Comparison of ENCODE assay signal across 11 cellular contexts in genomic region chr5:53820802-53821171, GRCh38.
DNase-seq lines count a peak whose midpoint lies in the region; ATAC-seq and TF ChIP-seq lines count a peak whose summit lies in the region.
"Had no signal": no experiment of that assay in that cellular context is flagged by ENCODE, and none has a peak within 500 bp of the region (broad histone marks: within the 10 kb centered on the region; RNA-seq: fewer than 3 reads in every experiment).

No MANE protein-coding gene starts in this region.

- no TSS peak for BruUV-seq in Calu3 (replicated peaks; lab: Mats Ljungman, UMichigan)

- ATAC-seq in GM18907 (IDR thresholded peaks at IDR 0.05; ENCODE audit: unreplicated experiment): peak; percentile 95
- peak; percentile 96 for ATAC-seq in GM21717 (IDR thresholded peaks at IDR 0.05; ENCODE audit: unreplicated experiment)
- peak; percentile 67 for ATAC-seq in HG03139 (IDR thresholded peaks at IDR 0.05; ENCODE audit: unreplicated experiment)
- ATAC-seq in activated CD4-positive, alpha-beta T cell treated with anti-CD3 and anti-CD28 coated beads for 36 hours: no peak
- ATAC-seq: Panc1 had no signal

- TF ChIP-seq CTCF in foreskin fibroblast (IDR thresholded peaks at IDR 0.05; ENCODE audit: low read depth, low read length): no peak
- TF ChIP-seq CTCF in Calu3 (IDR thresholded peaks at IDR 0.05; ENCODE audit: unreplicated experiment): no peak

- H3K27me3 Mint-ChIP-seq in activated CD4-positive, alpha-beta T cell treated with anti-CD3 and anti-CD28 coated beads for 36 hours: peaks cover 15% of the 10 kb centered on the region
- H3K27me3 Mint-ChIP-seq in activated CD4-positive, alpha-beta T cell treated with anti-CD3 and anti-CD28 coated beads, Interleukin-2, amount 10 ng/mL, durations not matched to agents 7 days and 5 days: peaks cover 6% of the 10 kb centered on the region
- H3K27me3 Mint-ChIP-seq in Calu3 (ENCODE audit: unreplicated experiment): peaks cover 13% of the 10 kb centered on the region

- no peaks in the 10 kb centered on the region for H3K9me3 Mint-ChIP-seq in activated CD4-positive, alpha-beta T cell treated with anti-CD3 and anti-CD28 coated beads for 36 hours (ENCODE audit: low read depth)
- H3K9me3 Mint-ChIP-seq in activated CD4-positive, alpha-beta T cell treated with anti-CD3 and anti-CD28 coated beads, Interleukin-2, amount 10 ng/mL, durations not matched to agents 7 days and 5 days: no peaks in the 10 kb centered on the region
- peaks cover 3% of the 10 kb centered on the region for H3K9me3 Mint-ChIP-seq in Calu3 (ENCODE audit: low read depth, unreplicated experiment)

- no peak overlapping the region for H3K27ac Mint-ChIP-seq in activated CD4-positive, alpha-beta T cell treated with anti-CD3 and anti-CD28 coated beads for 36 hours
- H3K27ac Mint-ChIP-seq in activated CD4-positive, alpha-beta T cell treated with anti-CD3 and anti-CD28 coated beads, Interleukin-2, amount 10 ng/mL, durations not matched to agents 7 days and 5 days: no peak overlapping the region
- H3K27ac Mint-ChIP-seq in Calu3 (ENCODE audit: unreplicated experiment): no peak overlapping the region

- intact Hi-C loops in activated CD4-positive, alpha-beta T cell treated with anti-CD3 and anti-CD28 coated beads for 36 hours (cut with DNase I, micrococcal nuclease): no loop called here
- intact Hi-C loops in Calu3 (cut with micrococcal nuclease; ENCODE audit: unreplicated experiment): no loop called here

- H3K4me3 Mint-ChIP-seq in activated CD4-positive, alpha-beta T cell treated with anti-CD3 and anti-CD28 coated beads for 36 hours: no peak overlapping the region
- no peak overlapping the region for H3K4me3 Mint-ChIP-seq in activated CD4-positive, alpha-beta T cell treated with anti-CD3 and anti-CD28 coated beads, Interleukin-2, amount 10 ng/mL, durations not matched to agents 7 days and 5 days
- H3K4me3 Mint-ChIP-seq in Calu3 (ENCODE audit: low read depth, unreplicated experiment): no peak overlapping the region

- DNase-seq in foreskin fibroblast (peak; percentile 16 to 59), Calu3 (no peak)
- no peak for DNase-seq in activated CD4-positive, alpha-beta T cell treated with anti-CD3 and anti-CD28 coated beads for 36 hours
- no peak for DNase-seq in activated CD4-positive, alpha-beta T cell treated with anti-CD3 and anti-CD28 coated beads, Interleukin-2, amount 10 ng/mL, durations not matched to agents 7 days and 5 days
- DNase-seq in activated CD4-positive, CD25-positive, alpha-beta regulatory T cell treated with anti-CD3 and anti-CD28 coated beads, Interleukin-2, amount 50 U/mL, for 72 hours: no peak
- DNase-seq: activated gamma-delta T cell treated with Interleukin-2 at 50 U/mL for 16 hours, cerebellar nuclear complex had no signal

- CTCF ChIA-PET in activated CD4-positive, alpha-beta T cell treated with anti-CD3 and anti-CD28 coated beads for 36 hours (lab: Charles Lee): interaction anchor here (0.7 kb wide), 1 partner anchor 212 kb away, joined by 4 read pairs; no protein-coding TSS in a partner anchor
- CTCF ChIA-PET in activated CD4-positive, alpha-beta T cell treated with anti-CD3 and anti-CD28 coated beads, Interleukin-2, amount 10 ng/mL, durations not matched to agents 7 days and 5 days (lab: Charles Lee): no interaction called here
- CTCF ChIA-PET in Calu3 (lab: Charles Lee): interaction anchor here (0.6 kb wide), 1 partner anchor 408 kb away, joined by 4 read pairs; no protein-coding TSS in a partner anchor

- H3K36me3 Mint-ChIP-seq in activated CD4-positive, alpha-beta T cell treated with anti-CD3 and anti-CD28 coated beads for 36 hours (ENCODE audit: low read depth): no peaks in the 10 kb centered on the region
- H3K36me3 Mint-ChIP-seq in activated CD4-positive, alpha-beta T cell treated with anti-CD3 and anti-CD28 coated beads, Interleukin-2, amount 10 ng/mL, durations not matched to agents 7 days and 5 days (ENCODE audit: low read depth): no peaks in the 10 kb centered on the region
- no peaks in the 10 kb centered on the region for H3K36me3 Mint-ChIP-seq in Calu3 (ENCODE audit: insufficient read depth, unreplicated experiment)

- POLR2A ChIA-PET in activated CD4-positive, alpha-beta T cell treated with anti-CD3 and anti-CD28 coated beads for 36 hours (lab: Charles Lee): interaction anchor here (0.7 kb wide), 1 partner anchor 544 kb away, joined by 3 read pairs; no protein-coding TSS in a partner anchor
- POLR2A ChIA-PET in activated CD4-positive, alpha-beta T cell treated with anti-CD3 and anti-CD28 coated beads, Interleukin-2, amount 10 ng/mL, durations not matched to agents 7 days and 5 days (lab: Charles Lee): no interaction called here

- no peak overlapping the region for H3K4me3 ChIP-seq in foreskin fibroblast (ENCODE audit: low read depth in 1 of 2, low read length in 2 of 2)

- no peaks in the 10 kb centered on the region for H3K4me1 Mint-ChIP-seq in activated CD4-positive, alpha-beta T cell treated with anti-CD3 and anti-CD28 coated beads for 36 hours
- H3K4me1 Mint-ChIP-seq in activated CD4-positive, alpha-beta T cell treated with anti-CD3 and anti-CD28 coated beads, Interleukin-2, amount 10 ng/mL, durations not matched to agents 7 days and 5 days: no peaks in the 10 kb centered on the region
- no peaks in the 10 kb centered on the region for H3K4me1 Mint-ChIP-seq in Calu3 (ENCODE audit: low read depth, unreplicated experiment)

Comparison
In these comparisons a context has a peak if more than half of its experiments do, and no peak if none do; other contexts are left out.
1. DNase-seq: peak in foreskin fibroblast (2 of 2); none in activated CD4-positive, alpha-beta T cell treated with anti-CD3 and anti-CD28 coated beads for 36 hours (single experiment), activated CD4-positive, alpha-beta T cell treated with anti-CD3 and anti-CD28 coated beads, Interleukin-2, amount 10 ng/mL, durations not matched to agents 7 days and 5 days (single experiment), Calu3 (single experiment) and activated CD4-positive, CD25-positive, alpha-beta regulatory T cell treated with anti-CD3 and anti-CD28 coated beads, Interleukin-2, amount 50 U/mL, for 72 hours (single experiment).